14 cellular contexts compared by ENCODE assay signal in genomic region chr3:48434591-48435222, GRCh38. TPM values are rescaled to one million over a fixed set of nuclear protein-coding genes. Genes with fewer than 3 reads are reported as not detected.
DNase-seq lines count a peak whose midpoint lies in the region; ATAC-seq and TF ChIP-seq lines count a peak whose summit lies in the region.
"Had no signal": no experiment of that assay in that cellular context is flagged by ENCODE, and none has a peak within 500 bp of the region (broad histone marks: within the 10 kb centered on the region; RNA-seq: fewer than 3 reads in every experiment).

No MANE protein-coding gene starts in this region.

- H3K27me3 ChIP-seq in transverse colon: no peaks in the 10 kb centered on the region
- H3K27me3 ChIP-seq: dorsolateral prefrontal cortex had no signal

- peaks cover 19 to 54% (median 38%) of the 10 kb centered on the region in 4 donors for H3K4me1 ChIP-seq in transverse colon

- TF ChIP-seq EP300 in transverse colon (IDR thresholded peaks at IDR 0.05; ENCODE audit: low read depth): no peak

- WGBS in transverse colon (ENCODE audit: low coverage in 1 of 2), 2 donors: 69% methylated on average over 15 of the region's 15 CpGs; no CpG with 5 or more reads in 1 of the 2 donors

- intact Hi-C loops in activated CD4-positive, alpha-beta T cell treated with anti-CD3 and anti-CD28 coated beads, Interleukin-2, amount 10 ng/mL, durations not matched to agents 24 days and 14 days (cut with micrococcal nuclease): no loop called here
- intact Hi-C loops in left colon (cut with DNase I, micrococcal nuclease) (loop anchor here in 1 of 2 donors (5.0 kb wide), 1 partner anchor 32 kb away; no protein-coding TSS in a partner anchor), transverse colon (cut with DNase I; ENCODE audit: low total_unique reads) (loop anchor here (10.0 kb wide), 1 partner anchor 160 kb away; no protein-coding TSS in a partner anchor)

- H3K4me3 Mint-ChIP-seq in activated CD4-positive, alpha-beta T cell treated with anti-CD3 and anti-CD28 coated beads, Interleukin-2, amount 10 ng/mL, durations not matched to agents 7 days and 5 days: no peak overlapping the region
- H3K4me3 Mint-ChIP-seq in activated CD4-positive, alpha-beta T cell treated with anti-CD3 and anti-CD28 coated beads, Interleukin-2, amount 10 ng/mL, durations not matched to agents 24 days and 14 days: no peak overlapping the region
- H3K4me3 Mint-ChIP-seq in stimulated activated naive B cell treated with anti-CD40 and anti-IgM and Interleukin-4, amounts not matched to agents 10 μg/mL and 1 μg/mL and 100 μg/mL, for 72 hours: no peak overlapping the region
- H3K4me3 Mint-ChIP-seq: natural killer cell had no signal

- CTCF ChIA-PET in activated CD4-positive, alpha-beta T cell treated with anti-CD3 and anti-CD28 coated beads, Interleukin-2, amount 10 ng/mL, durations not matched to agents 7 days and 5 days (lab: Charles Lee): interaction anchor here (0.9 to 5.5 kb wide), 7 partner anchors 11 to 251 kb away, joined by 3 to 80 read pairs (median 13); partner anchors contain the start of genes ATRIP and NCKIPSD

- H3K4me1 Mint-ChIP-seq in activated CD4-positive, alpha-beta T cell treated with anti-CD3 and anti-CD28 coated beads, Interleukin-2, amount 10 ng/mL, durations not matched to agents 7 days and 5 days: peaks cover 35% of the 10 kb centered on the region
- H3K4me1 Mint-ChIP-seq in activated CD4-positive, alpha-beta T cell treated with anti-CD3 and anti-CD28 coated beads, Interleukin-2, amount 10 ng/mL, durations not matched to agents 24 days and 14 days: peaks cover 37% of the 10 kb centered on the region
- H3K4me1 Mint-ChIP-seq in stimulated activated naive B cell treated with anti-CD40 and anti-IgM and Interleukin-4, amounts not matched to agents 10 μg/mL and 1 μg/mL and 100 μg/mL, for 72 hours: peaks cover 15 to 30% of the 10 kb centered on the region in 2 donors

- peak; percentile 13 for ATAC-seq in left colon
- ATAC-seq in stimulated activated naive B cell treated with anti-CD40 and anti-IgM and Interleukin-4, amounts not matched to agents 10 μg/mL and 1 μg/mL and 100 μg/mL, for 72 hours (replicated peaks): no peak
- ATAC-seq: natural killer cell had no signal

- H3K27me3 Mint-ChIP-seq in activated CD4-positive, alpha-beta T cell treated with anti-CD3 and anti-CD28 coated beads, Interleukin-2, amount 10 ng/mL, durations not matched to agents 7 days and 5 days: peaks cover 2% of the 10 kb centered on the region
- peaks cover 3% of the 10 kb centered on the region for H3K27me3 Mint-ChIP-seq in activated CD4-positive, alpha-beta T cell treated with anti-CD3 and anti-CD28 coated beads, Interleukin-2, amount 10 ng/mL, durations not matched to agents 24 days and 14 days
- H3K27me3 Mint-ChIP-seq in stimulated activated naive B cell treated with anti-CD40 and anti-IgM and Interleukin-4, amounts not matched to agents 10 μg/mL and 1 μg/mL and 100 μg/mL, for 72 hours: peaks cover 9% of the 10 kb centered on the region in 2 donors

- peaks cover 19% of the 10 kb centered on the region for H3K36me3 Mint-ChIP-seq in activated CD4-positive, alpha-beta T cell treated with anti-CD3 and anti-CD28 coated beads, Interleukin-2, amount 10 ng/mL, durations not matched to agents 7 days and 5 days (ENCODE audit: low read depth)
- H3K36me3 Mint-ChIP-seq in activated CD4-positive, alpha-beta T cell treated with anti-CD3 and anti-CD28 coated beads, Interleukin-2, amount 10 ng/mL, durations not matched to agents 24 days and 14 days (ENCODE audit: low read depth): peaks cover 21% of the 10 kb centered on the region
- H3K36me3 Mint-ChIP-seq in stimulated activated naive B cell treated with anti-CD40 and anti-IgM and Interleukin-4, amounts not matched to agents 10 μg/mL and 1 μg/mL and 100 μg/mL, for 72 hours: peaks cover 19 to 46% of the 10 kb centered on the region in 2 donors
- H3K36me3 Mint-ChIP-seq: natural killer cell had no signal

- H3K27ac Mint-ChIP-seq in activated CD4-positive, alpha-beta T cell treated with anti-CD3 and anti-CD28 coated beads, Interleukin-2, amount 10 ng/mL, durations not matched to agents 7 days and 5 days: peak overlapping the region; percentile 38
- H3K27ac Mint-ChIP-seq in activated CD4-positive, alpha-beta T cell treated with anti-CD3 and anti-CD28 coated beads, Interleukin-2, amount 10 ng/mL, durations not matched to agents 24 days and 14 days: no peak overlapping the region
- H3K27ac Mint-ChIP-seq in stimulated activated naive B cell treated with anti-CD40 and anti-IgM and Interleukin-4, amounts not matched to agents 10 μg/mL and 1 μg/mL and 100 μg/mL, for 72 hours: no peak overlapping the region

- DNase-seq in activated CD4-positive, alpha-beta T cell treated with anti-CD3 and anti-CD28 coated beads, Interleukin-2, amount 10 ng/mL, durations not matched to agents 7 days and 5 days: no peak
- DNase-seq in activated CD4-positive, alpha-beta T cell treated with anti-CD3 and anti-CD28 coated beads, Interleukin-2, amount 10 ng/mL, durations not matched to agents 24 days and 14 days: no peak
- peak in 1 of 2 donors; percentile 61 for DNase-seq in left colon
- peak; percentile 54 for DNase-seq in transverse colon
- DNase-seq in stimulated activated naive B cell treated with anti-CD40 and anti-IgM and Interleukin-4, amounts not matched to agents 10 μg/mL and 1 μg/mL and 100 μg/mL, for 72 hours: no peak
- DNase-seq in cerebellar nuclear complex (lab: John Stamatoyannopoulos, UW): no peak
- DNase-seq: activated naive CD4-positive, alpha-beta T cell; DND-41; dorsolateral prefrontal cortex; natural killer cell; NCI-H446 treated with DMSO at 0.1 percent for 48 hours; Right ventricle myocardium superior; stimulated activated CD4-positive, alpha-beta T cell treated with anti-CD3 and anti-CD28 coated beads, Interleukin-4, amount 100 ng/mL, for 24 hours had no signal

- no peaks in the 10 kb centered on the region for H3K36me3 ChIP-seq in transverse colon

- in situ Hi-C loops in transverse colon (cut with MboI; ENCODE audit: low pct_ligation_motif_present in 1 of 4, low pct_unique_long_range_greater_than_20kb in 1 of 4, low sequenced_read_pairs in 3 of 4): loop anchor here in 3 of 4 donors (5.0 to 10.0 kb wide), 4 partner anchors 32 to 162 kb away; no protein-coding TSS in a partner anchor

- H3K9me3 ChIP-seq in transverse colon: no peaks in the 10 kb centered on the region

- H3K9me3 Mint-ChIP-seq in activated CD4-positive, alpha-beta T cell treated with anti-CD3 and anti-CD28 coated beads, Interleukin-2, amount 10 ng/mL, durations not matched to agents 7 days and 5 days: no peaks in the 10 kb centered on the region
- no peaks in the 10 kb centered on the region for H3K9me3 Mint-ChIP-seq in activated CD4-positive, alpha-beta T cell treated with anti-CD3 and anti-CD28 coated beads, Interleukin-2, amount 10 ng/mL, durations not matched to agents 24 days and 14 days
- H3K9me3 Mint-ChIP-seq in stimulated activated naive B cell treated with anti-CD40 and anti-IgM and Interleukin-4, amounts not matched to agents 10 μg/mL and 1 μg/mL and 100 μg/mL, for 72 hours: no peaks in the 10 kb centered on the region
- H3K9me3 Mint-ChIP-seq: natural killer cell had no signal

- no peak for TF ChIP-seq CTCF in transverse colon (IDR thresholded peaks at IDR 0.05)

- H3K27ac ChIP-seq in transverse colon: peak overlapping the region; percentile 75 to 86 (median 80)
- H3K27ac ChIP-seq: KMS-11 had no signal

- TF ChIP-seq POLR2A in transverse colon (IDR thresholded peaks at IDR 0.05): no peak

- H3K4me3 ChIP-seq in transverse colon: no peak overlapping the region
- H3K4me3 ChIP-seq: dorsolateral prefrontal cortex had no signal

- POLR2A ChIA-PET in activated CD4-positive, alpha-beta T cell treated with anti-CD3 and anti-CD28 coated beads, Interleukin-2, amount 10 ng/mL, durations not matched to agents 7 days and 5 days (lab: Charles Lee): interaction anchor here (0.5 kb wide), 1 partner anchor 122 kb away, joined by 9 read pairs; no protein-coding TSS in a partner anchor

RNA-seq across cellular contexts. Expression of gene PLXNB1, which starts 4.8 kb away (rescaled TPM):
- 1 to 10 TPM; 2.3 to 2.5 TPM for total RNA-seq in activated CD4-positive, alpha-beta T cell treated with anti-CD3 and anti-CD28 coated beads, Interleukin-2, amount 10 ng/mL, durations not matched to agents 7 days and 5 days
- 5.7 and 6.5 TPM in 2 replicates for total RNA-seq in activated CD4-positive, alpha-beta T cell treated with anti-CD3 and anti-CD28 coated beads, Interleukin-2, amount 10 ng/mL, durations not matched to agents 24 days and 14 days
- total RNA-seq in left colon (100 to 1,000 TPM in 1 of 2 donors, 10 to 100 TPM in 1; 91.1 to 114 TPM), transverse colon (100 to 1,000 TPM; 129 to 530 (median 245) TPM)

RNA-seq across cellular contexts. Expression of gene CCDC51, which starts 5.2 kb away (rescaled TPM):
- 10 to 100 TPM; 11.6 to 15.1 TPM for total RNA-seq in activated CD4-positive, alpha-beta T cell treated with anti-CD3 and anti-CD28 coated beads, Interleukin-2, amount 10 ng/mL, durations not matched to agents 7 days and 5 days
- 24.4 and 25.9 TPM in 2 replicates for total RNA-seq in activated CD4-positive, alpha-beta T cell treated with anti-CD3 and anti-CD28 coated beads, Interleukin-2, amount 10 ng/mL, durations not matched to agents 24 days and 14 days
- 10 to 100 TPM; 13.3 to 21.2 TPM for total RNA-seq in left colon
- 10 to 100 TPM in 2 of 4 donors, 1 to 10 TPM in 2; 2.8 to 14.1 (median 8.2) TPM for total RNA-seq in transverse colon

RNA-seq across cellular contexts. Expression of gene TMA7, which starts 5.3 kb away (rescaled TPM):
- total RNA-seq in activated CD4-positive, alpha-beta T cell treated with anti-CD3 and anti-CD28 coated beads, Interleukin-2, amount 10 ng/mL, durations not matched to agents 7 days and 5 days: 100 to 1,000 TPM; 285 to 290 TPM
- total RNA-seq in activated CD4-positive, alpha-beta T cell treated with anti-CD3 and anti-CD28 coated beads, Interleukin-2, amount 10 ng/mL, durations not matched to agents 24 days and 14 days: 272 and 275 TPM in 2 replicates
- total RNA-seq in left colon (100 to 1,000 TPM; 165 to 192 TPM), transverse colon (100 to 1,000 TPM; 115 to 279 (median 192) TPM)

RNA-seq across cellular contexts. Expression of gene ATRIP, which starts 11.8 kb away (rescaled TPM):
- 10 to 100 TPM; 17.4 to 19.4 TPM for total RNA-seq in activated CD4-positive, alpha-beta T cell treated with anti-CD3 and anti-CD28 coated beads, Interleukin-2, amount 10 ng/mL, durations not matched to agents 7 days and 5 days
- 18.3 and 20.0 TPM in 2 replicates for total RNA-seq in activated CD4-positive, alpha-beta T cell treated with anti-CD3 and anti-CD28 coated beads, Interleukin-2, amount 10 ng/mL, durations not matched to agents 24 days and 14 days
- total RNA-seq in left colon (1 to 10 TPM; 3.8 to 4.4 TPM), transverse colon (1 to 10 TPM; 1.8 to 4.4 (median 2.9) TPM)

Comparison
In these comparisons a context has a peak if more than half of its experiments do, and no peak if none do; other contexts are left out.
1. RNA of gene PLXNB1, which starts 4.8 kb away (total RNA-seq): 129 to 530 TPM in transverse colon and 91.1 to 114 TPM in left colon; 5.7 to 6.5 TPM in activated CD4-positive, alpha-beta T cell treated with anti-CD3 and anti-CD28 coated beads, Interleukin-2, amount 10 ng/mL, durations not matched to agents 24 days and 14 days and 2.3 to 2.5 TPM in activated CD4-positive, alpha-beta T cell treated with anti-CD3 and anti-CD28 coated beads, Interleukin-2, amount 10 ng/mL, durations not matched to agents 7 days and 5 days; every median in the first group is over 10 times any median in the second.